ENCODE assay signal across 19 cellular contexts in genomic region chr3:111769965-111770364, GRCh38.
"Had no signal": no experiment of that assay in that cellular context is flagged by ENCODE, and none has a peak within 500 bp of the region (broad histone marks: within the 10 kb centered on the region; RNA-seq: fewer than 3 reads in every experiment).

No MANE protein-coding gene starts in this region.

- H3K4me3 Mint-ChIP-seq: activated B cell treated with CpG ODN at 0.5 μM for 24 hours; activated CD4-positive, alpha-beta memory T cell treated with anti-CD3 and anti-CD28 coated beads for 36 hours; activated naive CD8-positive, alpha-beta T cell treated with anti-CD3 and anti-CD28 coated beads, Interleukin-2, amount 10 ng/mL, durations not matched to agents 7 days and 5 days; activated T-helper 17 cell treated with anti-CD3 and anti-CD28 coated beads, Interleukin-2, amount 50 U/mL, for 72 hours; stimulated activated naive CD8-positive, alpha-beta T cell treated with anti-CD3 and anti-CD28 coated beads, Interleukin-15, Interleukin-2, amounts not matched to agents 100 ng/mL and 50 ng/mL, for 24 hours had no signal

- H3K9me3 ChIP-seq: body of pancreas, suprapubic skin had no signal

- H3K27me3 Mint-ChIP-seq: activated B cell treated with CpG ODN at 0.5 μM for 24 hours; activated naive CD8-positive, alpha-beta T cell treated with anti-CD3 and anti-CD28 coated beads, Interleukin-2, amount 10 ng/mL, durations not matched to agents 7 days and 5 days; activated T-helper 17 cell treated with anti-CD3 and anti-CD28 coated beads, Interleukin-2, amount 50 U/mL, for 72 hours; stimulated activated naive CD8-positive, alpha-beta T cell treated with anti-CD3 and anti-CD28 coated beads, Interleukin-15, Interleukin-2, amounts not matched to agents 100 ng/mL and 50 ng/mL, for 24 hours had no signal

- ATAC-seq: activated T-helper 17 cell treated with anti-CD3 and anti-CD28 coated beads, Interleukin-2, amount 50 U/mL, for 72 hours; left colon had no signal

- FAIRE-seq: islet of Langerhans had no signal

- H3K4me1 Mint-ChIP-seq: activated B cell treated with CpG ODN at 0.5 μM for 24 hours; activated naive CD8-positive, alpha-beta T cell treated with anti-CD3 and anti-CD28 coated beads, Interleukin-2, amount 10 ng/mL, durations not matched to agents 7 days and 5 days; activated T-helper 17 cell treated with anti-CD3 and anti-CD28 coated beads, Interleukin-2, amount 50 U/mL, for 72 hours had no signal

- H3K36me3 ChIP-seq: suprapubic skin had no signal

- DNase-seq: activated B cell treated with CpG ODN at 0.5 μM for 24 hours; activated CD4-positive, alpha-beta memory T cell treated with anti-CD3 and anti-CD28 coated beads for 36 hours; activated CD4-positive, alpha-beta T cell treated with anti-CD3 and anti-CD28 coated beads for 4 hours; activated naive CD4-positive, alpha-beta T cell treated with Interleukin-2 at 50 U/mL for 16 hours; activated naive CD8-positive, alpha-beta T cell treated with anti-CD3 and anti-CD28 coated beads, Interleukin-2, amount 10 ng/mL, durations not matched to agents 7 days and 5 days; activated T-cell treated with anti-CD3 and anti-CD28 coated beads for 4 hours; amygdala; body of pancreas; caudate nucleus; dorsolateral prefrontal cortex; left colon; midbrain; occipital lobe; trophoblast cell had no signal

- H3K27ac ChIP-seq: dorsolateral prefrontal cortex, suprapubic skin had no signal

- H3K27me3 ChIP-seq: body of pancreas, dorsolateral prefrontal cortex, suprapubic skin had no signal

- H3K27ac Mint-ChIP-seq: activated B cell treated with CpG ODN at 0.5 μM for 24 hours; activated CD4-positive, alpha-beta memory T cell treated with anti-CD3 and anti-CD28 coated beads for 36 hours; activated naive CD8-positive, alpha-beta T cell treated with anti-CD3 and anti-CD28 coated beads, Interleukin-2, amount 10 ng/mL, durations not matched to agents 7 days and 5 days; activated T-helper 17 cell treated with anti-CD3 and anti-CD28 coated beads, Interleukin-2, amount 50 U/mL, for 72 hours; stimulated activated naive CD8-positive, alpha-beta T cell treated with anti-CD3 and anti-CD28 coated beads, Interleukin-15, Interleukin-2, amounts not matched to agents 100 ng/mL and 50 ng/mL, for 24 hours had no signal

- H3K4me3 ChIP-seq: body of pancreas, dorsolateral prefrontal cortex, skin epidermis, suprapubic skin had no signal

- H3K36me3 Mint-ChIP-seq: activated CD4-positive, alpha-beta memory T cell treated with anti-CD3 and anti-CD28 coated beads for 36 hours; activated naive CD8-positive, alpha-beta T cell treated with anti-CD3 and anti-CD28 coated beads, Interleukin-2, amount 10 ng/mL, durations not matched to agents 7 days and 5 days had no signal

- H3K9me3 Mint-ChIP-seq: activated B cell treated with CpG ODN at 0.5 μM for 24 hours; activated CD4-positive, alpha-beta memory T cell treated with anti-CD3 and anti-CD28 coated beads for 36 hours; activated naive CD8-positive, alpha-beta T cell treated with anti-CD3 and anti-CD28 coated beads, Interleukin-2, amount 10 ng/mL, durations not matched to agents 7 days and 5 days; activated T-helper 17 cell treated with anti-CD3 and anti-CD28 coated beads, Interleukin-2, amount 50 U/mL, for 72 hours; stimulated activated naive CD8-positive, alpha-beta T cell treated with anti-CD3 and anti-CD28 coated beads, Interleukin-15, Interleukin-2, amounts not matched to agents 100 ng/mL and 50 ng/mL, for 24 hours had no signal
